In genomic region chr14:71485833-71486232, GRCh38 we compare ENCODE assay signal across 24 cellular contexts.
"Had no signal": no experiment of that assay in that cellular context is flagged by ENCODE, and none has a peak within 500 bp of the region (broad histone marks: within the 10 kb centered on the region; RNA-seq: fewer than 3 reads in every experiment).

No MANE protein-coding gene starts in this region.

- H3K9me3 ChIP-seq: esophagus muscularis mucosa, left lung, right lobe of liver had no signal

- H3K36me3 ChIP-seq: esophagus muscularis mucosa, left lung, right lobe of liver had no signal

- H3K4me3 ChIP-seq: esophagus muscularis mucosa, left lung, lung, right lobe of liver had no signal

- H3K27me3 ChIP-seq: brain microvascular endothelial cell, esophagus muscularis mucosa, left lung, right lobe of liver had no signal

- DNase-seq: activated CD4-positive, alpha-beta memory T cell treated with anti-CD3 and anti-CD28 coated beads for 36 hours; activated CD4-positive, alpha-beta T cell treated with anti-CD3 and anti-CD28 coated beads, Interleukin-2, amount 10 ng/mL, durations not matched to agents 24 days and 14 days; activated CD4-positive, CD25-positive, alpha-beta regulatory T cell treated with anti-CD3 and anti-CD28 coated beads, Interleukin-2, amount 50 U/mL, for 72 hours; activated CD8-positive, alpha-beta memory T cell treated with anti-CD3 and anti-CD28 coated beads, Interleukin-2, amount 50 U/mL, for 48 hours; activated gamma-delta T cell; activated naive CD4-positive, alpha-beta T cell treated with anti-CD3 and anti-CD28 coated beads, Interleukin-2, amount 10 ng/mL, durations not matched to agents 7 days and 5 days; activated naive CD8-positive, alpha-beta T cell treated with anti-CD3 and anti-CD28 coated beads, Interleukin-2, amount 10 ng/mL, durations not matched to agents 7 days and 5 days; activated T-cell treated with anti-CD3 and anti-CD28 coated beads, Interleukin-2, amount 50 U/mL, for 24 hours; brain microvascular endothelial cell; effector CD4-positive, alpha-beta T cell; glutamatergic neuron; left lung; mesendoderm; natural killer cell; right lobe of liver; small intestine; stimulated activated CD4-positive, alpha-beta T cell treated with anti-CD3 and anti-CD28 coated beads, Interleukin-4, amount 100 ng/mL, for 24 hours; stimulated activated naive CD4-positive, alpha-beta T cell; SW 1271; T-helper 9 cell; trophoblast cell had no signal

- ATAC-seq: natural killer cell, right lobe of liver had no signal

- H3K27ac ChIP-seq: brain microvascular endothelial cell, esophagus muscularis mucosa, left lung, right lobe of liver, VCaP had no signal

- H3K4me1 ChIP-seq: right lobe of liver had no signal
